ENCODE assay signal across 12 cellular contexts in the genomic region with DNA sequence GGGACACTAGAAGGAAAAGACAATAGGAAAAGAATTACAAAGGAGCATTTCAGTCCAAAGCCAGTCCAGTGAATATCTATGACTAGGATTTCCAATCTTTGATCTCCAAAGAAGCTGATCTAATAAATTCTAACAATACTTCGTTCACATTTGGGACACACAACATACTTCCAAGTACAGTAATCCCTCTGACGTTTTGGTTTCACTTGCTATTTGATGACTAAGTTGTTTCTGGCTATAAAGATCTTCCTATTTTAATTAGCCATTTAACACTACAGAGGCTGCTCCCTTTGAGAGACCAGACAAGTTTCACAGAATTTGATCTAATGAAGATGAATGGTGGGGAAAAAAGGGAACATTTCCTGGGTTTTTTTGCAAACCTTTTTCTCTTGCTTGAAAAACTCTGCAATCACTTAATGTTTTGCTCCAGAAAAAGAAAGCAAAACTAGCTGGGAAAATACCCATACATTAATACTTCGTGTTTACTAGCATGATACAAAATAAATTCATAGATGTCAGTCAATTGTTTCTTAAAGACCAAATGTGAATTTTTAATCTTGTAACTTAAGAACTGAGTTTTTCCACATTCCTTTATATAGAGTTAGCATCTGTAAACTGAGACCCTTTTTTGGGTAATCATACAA. TPM values are rescaled to one million over a fixed set of nuclear protein-coding genes. Genes with fewer than 3 reads are reported as not detected.
A peak's percentile ranks its signal among the peaks of the same experiment; 100 is the strongest.
DNase-seq lines count a peak whose midpoint lies in the region; ATAC-seq, FAIRE-seq and TF ChIP-seq lines count a peak whose summit lies in the region.
"Had no signal": no experiment of that assay in that cellular context is flagged by ENCODE, and none has a peak within 500 bp of the region (broad histone marks: within the 10 kb centered on the region; RNA-seq: fewer than 3 reads in every experiment).

No MANE protein-coding gene starts in this region.

- no peaks in the 10 kb centered on the region for H3K9me1 ChIP-seq in endothelial cell of umbilical vein (replicated peaks; ENCODE audit: control insufficient read depth, extremely low read depth, insufficient read depth, low read length)

- H2AFZ ChIP-seq in endothelial cell of umbilical vein (ENCODE audit: low read depth, low read length) = peak overlapping the region; percentile 47

- dilution Hi-C loops in endothelial cell of umbilical vein (cut with MboI; ENCODE audit: extremely low pct_ligation_motif_present, low sequenced_read_pairs) = no loop called here

- POLR2A ChIA-PET in activated CD4-positive, alpha-beta T cell treated with anti-CD3 and anti-CD28 coated beads, Interleukin-2, amount 10 ng/mL, durations not matched to agents 7 days and 5 days (lab: Charles Lee) = no interaction called here
- POLR2A ChIA-PET in endothelial cell of umbilical vein (lab: Charles Lee) = no interaction called here

- H4K20me1 ChIP-seq in endothelial cell of umbilical vein (replicated peaks; ENCODE audit: control insufficient read depth, extremely low read depth, insufficient read depth, low read length) = no peaks in the 10 kb centered on the region

- H3K4me1 ChIP-seq in SJSA1 (replicated peaks) (peaks cover 37% of the 10 kb centered on the region), endothelial cell of umbilical vein (ENCODE audit: control insufficient read depth, extremely low read depth, insufficient read depth, low read length) (peaks cover 28% of the 10 kb centered on the region), lower lobe of right lung (no peaks in the 10 kb centered on the region)
- H3K4me1 ChIP-seq: body of pancreas had no signal

- no TSS peak for BruUV-seq in endothelial cell of umbilical vein (replicated peaks; lab: Mats Ljungman, UMichigan)

- H3K27ac ChIP-seq in SJSA1 = peak overlapping the region; percentile 57
- H3K27ac ChIP-seq in endothelial cell of umbilical vein (ENCODE audit: insufficient read depth, low read depth, low read length) = peak overlapping the region; percentile 77
- no peak overlapping the region for H3K27ac ChIP-seq in lower lobe of right lung
- H3K27ac ChIP-seq: body of pancreas had no signal

- H3K27me3 ChIP-seq in SJSA1 (replicated peaks) = no peaks in the 10 kb centered on the region
- no peaks in the 10 kb centered on the region for H3K27me3 ChIP-seq in endothelial cell of umbilical vein (ENCODE audit: control insufficient read depth in 2 of 2, insufficient read depth in 2 of 2, low read length in 2 of 2)
- no peaks in the 10 kb centered on the region for H3K27me3 ChIP-seq in lower lobe of right lung (ENCODE audit: low read depth)
- H3K27me3 ChIP-seq: body of pancreas had no signal

- peaks cover 36% of the 10 kb centered on the region for H3K36me3 Mint-ChIP-seq in activated CD4-positive, alpha-beta T cell treated with anti-CD3 and anti-CD28 coated beads, Interleukin-2, amount 10 ng/mL, durations not matched to agents 7 days and 5 days (ENCODE audit: low read depth)

- ATAC-seq in lower lobe of right lung = no peak
- ATAC-seq in GM19463 (IDR thresholded peaks at IDR 0.05; ENCODE audit: unreplicated experiment) = no peak
- ATAC-seq in HG02678 (IDR thresholded peaks at IDR 0.05; ENCODE audit: unreplicated experiment) = no peak
- ATAC-seq: body of pancreas had no signal

- H3K9me3 ChIP-seq in SJSA1 (replicated peaks) (no peaks in the 10 kb centered on the region), endothelial cell of umbilical vein (replicated peaks; ENCODE audit: control insufficient read depth, insufficient read depth, low read length) (no peaks in the 10 kb centered on the region), lower lobe of right lung (no peaks in the 10 kb centered on the region)
- H3K9me3 ChIP-seq: body of pancreas had no signal

- peak overlapping the region; percentile 41 for H3K9ac ChIP-seq in endothelial cell of umbilical vein (replicated peaks; ENCODE audit: extremely low read depth, insufficient read depth, low read length)

- H3K27ac Mint-ChIP-seq in activated CD4-positive, alpha-beta T cell treated with anti-CD3 and anti-CD28 coated beads, Interleukin-2, amount 10 ng/mL, durations not matched to agents 7 days and 5 days = peak overlapping the region; percentile 80
- H3K27ac Mint-ChIP-seq: activated B cell treated with CpG ODN at 0.5 μM for 24 hours had no signal

- H3K4me3 Mint-ChIP-seq in activated CD4-positive, alpha-beta T cell treated with anti-CD3 and anti-CD28 coated beads, Interleukin-2, amount 10 ng/mL, durations not matched to agents 7 days and 5 days = peak overlapping the region; percentile 48
- H3K4me3 Mint-ChIP-seq: activated B cell treated with CpG ODN at 0.5 μM for 24 hours had no signal

- peak overlapping the region; percentile 68 for H3K4me2 ChIP-seq in endothelial cell of umbilical vein (ENCODE audit: insufficient read depth, low read length)

- H3K36me3 ChIP-seq in SJSA1 = peaks cover 39% of the 10 kb centered on the region
- no peaks in the 10 kb centered on the region for H3K36me3 ChIP-seq in endothelial cell of umbilical vein (ENCODE audit: control insufficient read depth in 2 of 2, extremely low read depth in 1 of 2, insufficient read depth in 2 of 2, low read length in 2 of 2)
- peaks cover 19% of the 10 kb centered on the region for H3K36me3 ChIP-seq in lower lobe of right lung

- intact Hi-C loops in endothelial cell of umbilical vein (cut with micrococcal nuclease) (no loop called here), lower lobe of right lung (cut with DNase I) (no loop called here)

- TF ChIP-seq POLR2A in endothelial cell of umbilical vein (IDR thresholded peaks at IDR 0.05; ENCODE audit: low read depth, low read length) = no peak

- H3K27me3 Mint-ChIP-seq in activated CD4-positive, alpha-beta T cell treated with anti-CD3 and anti-CD28 coated beads, Interleukin-2, amount 10 ng/mL, durations not matched to agents 7 days and 5 days = no peaks in the 10 kb centered on the region
- H3K27me3 Mint-ChIP-seq: activated B cell treated with CpG ODN at 0.5 μM for 24 hours had no signal

- H3K9me3 Mint-ChIP-seq in activated CD4-positive, alpha-beta T cell treated with anti-CD3 and anti-CD28 coated beads, Interleukin-2, amount 10 ng/mL, durations not matched to agents 7 days and 5 days = no peaks in the 10 kb centered on the region

- DNase-seq in activated CD4-positive, alpha-beta T cell treated with anti-CD3 and anti-CD28 coated beads, Interleukin-2, amount 10 ng/mL, durations not matched to agents 7 days and 5 days = no peak
- no peak for DNase-seq in activated CD4-positive, alpha-beta T cell treated with anti-CD3 and anti-CD28 coated beads, Interleukin-2, amount 50 U/mL, for 4 hours
- DNase-seq in SJSA1 (ENCODE audit: low read depth in 1 of 2, low spot score in 2 of 2) (peak in 1 of 2 experiments; percentile 61), endothelial cell of umbilical vein (ENCODE audit: low read depth, low spot score) (peak; percentile 69), skeletal muscle cell (ENCODE audit: low read depth) (peak; percentile 12), lower lobe of right lung (no peak)
- DNase-seq: activated B cell treated with CpG ODN at 0.5 μM for 24 hours; body of pancreas; NK-92 treated with Interleukin-12 subunit alpha and Interleukin-12 subunit beta, amount 100 ng/mL, for 24 hours; nucleus accumbens had no signal

- peak; percentile 75 for FAIRE-seq in endothelial cell of umbilical vein (lab: Jason Lieb, UNC)

- TF ChIP-seq CTCF in endothelial cell of umbilical vein (IDR thresholded peaks at IDR 0.05; ENCODE audit: extremely low read depth in 1 of 2, insufficient read depth in 1 of 2, low read depth in 1 of 2, low read length in 2 of 2) (no peak), lower lobe of right lung (IDR thresholded peaks at IDR 0.05) (no peak)

- H3K4me1 Mint-ChIP-seq in activated CD4-positive, alpha-beta T cell treated with anti-CD3 and anti-CD28 coated beads, Interleukin-2, amount 10 ng/mL, durations not matched to agents 7 days and 5 days = peaks cover 29% of the 10 kb centered on the region

- H3K4me3 ChIP-seq in SJSA1 = no peak overlapping the region
- H3K4me3 ChIP-seq in endothelial cell of umbilical vein (replicated peaks in 1 of 3; ENCODE audit: insufficient read depth in 1 of 3, low read depth in 1 of 3, low read length in 3 of 3) = peak overlapping the region in 2 of 3 experiments; percentile 18 to 40
- H3K4me3 ChIP-seq in skeletal muscle cell (ENCODE audit: low read depth, low read length) = peak overlapping the region; percentile 12
- no peak overlapping the region for H3K4me3 ChIP-seq in lower lobe of right lung
- H3K4me3 ChIP-seq: body of pancreas had no signal

- no peaks in the 10 kb centered on the region for H3K79me2 ChIP-seq in endothelial cell of umbilical vein (ENCODE audit: control insufficient read depth, insufficient read depth, low read length)

- CTCF ChIA-PET in activated CD4-positive, alpha-beta T cell treated with anti-CD3 and anti-CD28 coated beads, Interleukin-2, amount 10 ng/mL, durations not matched to agents 7 days and 5 days (lab: Charles Lee) = interaction anchor here (1.0 to 2.0 kb wide), 2 partner anchors 15 to 20 kb away, joined by 3 to 5 read pairs; no protein-coding TSS in a partner anchor
- CTCF ChIA-PET in endothelial cell of umbilical vein (lab: Charles Lee) = interaction anchor here (0.8 to 2.0 kb wide), 5 partner anchors 11 to 94 kb away, joined by 3 to 7 read pairs (median 3); no protein-coding TSS in a partner anchor

TF ChIP-seq in endothelial cell of umbilical vein, 7 proteins besides CTCF, POLR2A, EP300 and RAD21 (continues in another document):
- TF ChIP-seq GATA2 (IDR thresholded peaks at IDR 0.05; ENCODE audit: insufficient read depth, insufficient read length, low read depth, low read length) (no peak), POLR2AphosphoS5 (IDR thresholded peaks at IDR 0.05; ENCODE audit: insufficient read depth, low read depth, low read length) (no peak), JUN (IDR thresholded peaks at IDR 0.05; ENCODE audit: borderline replicate concordance, insufficient read depth, insufficient read length, low read depth) (no peak)
- TF ChIP-seq, protein P1, sequence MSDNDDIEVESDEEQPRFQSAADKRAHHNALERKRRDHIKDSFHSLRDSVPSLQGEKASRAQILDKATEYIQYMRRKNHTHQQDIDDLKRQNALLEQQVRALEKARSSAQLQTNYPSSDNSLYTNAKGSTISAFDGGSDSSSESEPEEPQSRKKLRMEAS (IDR thresholded peaks at IDR 0.05; ENCODE audit: insufficient read depth, insufficient read length) = no peak

RNA-seq across cellular contexts. Expression of a gene that starts 27.9 kb away (rescaled TPM):
- total RNA-seq in activated CD4-positive, alpha-beta T cell treated with anti-CD3 and anti-CD28 coated beads, Interleukin-2, amount 10 ng/mL, durations not matched to agents 7 days and 5 days = not detected
- 1.2 and 2.6 TPM in 2 replicates for total RNA-seq in SJSA1 (2014; rRNA removed; shearing (Covaris generic))
- total RNA-seq in endothelial cell of umbilical vein = not detected in 2 replicates
- 0.03 TPM in 1 of 2 replicates, not detected in the other for polyA plus RNA-seq in endothelial cell of umbilical vein
- not detected in 2 replicates for polyA plus RNA-seq in endothelial cell of umbilical vein (2011; cell fraction: cytosol; rRNA removed)
- polyA plus RNA-seq in endothelial cell of umbilical vein (2011; cell fraction: nucleus; rRNA removed) = not detected in 2 replicates
- 0.11 and 0.25 TPM in 2 replicates for polyA plus RNA-seq in endothelial cell of umbilical vein (2012)
- polyA minus RNA-seq in endothelial cell of umbilical vein = not detected in 2 replicates
- not detected for polyA minus RNA-seq in endothelial cell of umbilical vein (2011; cell fraction: cytosol; rRNA and poly(A)+ RNA removed)
- not detected in 2 replicates for polyA minus RNA-seq in endothelial cell of umbilical vein (2011; cell fraction: nucleus; rRNA and poly(A)+ RNA removed)
- total RNA-seq in lower lobe of right lung = not detected
- total RNA-seq: activated B cell treated with CpG ODN at 0.5 μM for 24 hours had no signal

Comparison
In these comparisons a context has a peak if more than half of its experiments do, and no peak if none do; other contexts are left out.
1. DNase-seq: peak in endothelial cell of umbilical vein (single experiment) and skeletal muscle cell (single experiment); none in activated CD4-positive, alpha-beta T cell treated with anti-CD3 and anti-CD28 coated beads, Interleukin-2, amount 10 ng/mL, durations not matched to agents 7 days and 5 days (single experiment), activated CD4-positive, alpha-beta T cell treated with anti-CD3 and anti-CD28 coated beads, Interleukin-2, amount 50 U/mL, for 4 hours (0 of 2) and lower lobe of right lung (single experiment).
2. H3K4me3 ChIP-seq: peak in endothelial cell of umbilical vein (2 of 3) and skeletal muscle cell (single experiment); none in SJSA1 (single experiment) and lower lobe of right lung (single experiment).